Comparison of ENCODE assay signal across 8 cellular contexts in the genomic region with DNA sequence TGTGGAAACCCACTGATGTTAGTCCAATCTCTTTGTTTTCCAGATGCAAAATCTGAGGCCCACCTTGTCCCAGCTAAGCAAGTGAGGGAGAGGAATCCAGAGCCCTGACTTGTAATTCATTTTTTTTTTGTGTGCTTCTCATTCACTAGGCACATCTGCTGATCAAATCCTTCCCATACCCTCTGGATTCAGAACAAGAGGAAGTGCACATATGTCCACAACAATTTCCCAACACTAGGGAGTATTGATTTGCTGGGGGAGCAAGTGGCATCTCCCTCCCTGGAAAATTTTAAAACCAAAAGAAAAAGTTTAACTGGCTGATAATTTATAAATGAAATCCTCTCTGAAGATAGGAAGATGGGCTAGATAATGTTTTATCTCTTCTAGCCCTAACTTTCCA.
DNase-seq lines count a peak whose midpoint lies in the region; ATAC-seq and TF ChIP-seq lines count a peak whose summit lies in the region.

No MANE protein-coding gene starts in this region.

- no peaks in the 10 kb centered on the region for H3K9me3 ChIP-seq in SK-N-MC (ENCODE audit: low read depth, low read length)
- H3K9me3 ChIP-seq in subcutaneous abdominal adipose tissue (ENCODE audit: control insufficient read depth in 5 of 5, low read length in 5 of 5), result no peaks in the 10 kb centered on the region

- no peaks in the 10 kb centered on the region for H3K27me3 ChIP-seq in subcutaneous abdominal adipose tissue (ENCODE audit: control insufficient read depth in 5 of 5, insufficient read depth in 4 of 5, low read length in 5 of 5)

- no peak for DNase-seq in activated CD8-positive, alpha-beta memory T cell treated with anti-CD3 and anti-CD28 coated beads, Interleukin-2, amount 10 ng/mL, durations not matched to agents 7 days and 5 days
- no peak for DNase-seq in activated CD8-positive, alpha-beta memory T cell treated with anti-CD3 and anti-CD28 coated beads for 24 hours
- DNase-seq in SK-N-MC (ENCODE audit: low read depth, low spot score) (no peak), fibroblast of the aortic adventitia (ENCODE audit: low read depth) (peak; percentile 12), SHP77 (lab: John Stamatoyannopoulos, UW) (no peak)

- H3K36me3 ChIP-seq in SK-N-MC (ENCODE audit: insufficient read depth, low read length) (no peaks in the 10 kb centered on the region), subcutaneous abdominal adipose tissue (ENCODE audit: control insufficient read depth in 5 of 5, insufficient read depth in 5 of 5, low read length in 5 of 5) (no peaks in the 10 kb centered on the region)

- no peaks in the 10 kb centered on the region for H3K9me3 Mint-ChIP-seq in activated CD8-positive, alpha-beta memory T cell treated with anti-CD3 and anti-CD28 coated beads, Interleukin-2, amount 10 ng/mL, durations not matched to agents 7 days and 5 days (ENCODE audit: low read depth)

- peak overlapping the region; percentile 33 for H3K4me3 ChIP-seq in SK-N-MC
- H3K4me3 ChIP-seq in fibroblast of the aortic adventitia (ENCODE audit: low read depth, low read length), result no peak overlapping the region
- no peak overlapping the region for H3K4me3 ChIP-seq in subcutaneous abdominal adipose tissue (ENCODE audit: low read depth in 1 of 5, low read length in 5 of 5)

- peak overlapping the region; percentile 85 for H3K27ac ChIP-seq in SK-N-MC
- peak overlapping the region; percentile 70 for H3K27ac ChIP-seq in subcutaneous abdominal adipose tissue (ENCODE audit: low read depth, low read length)

- peak overlapping the region; percentile 52 for H3K9ac ChIP-seq in SK-N-MC (ENCODE audit: insufficient read length)
- peak overlapping the region in 2 of 5 donors; percentile 12 to 32 for H3K9ac ChIP-seq in subcutaneous abdominal adipose tissue (ENCODE audit: low read length in 5 of 5)

- H3K27ac Mint-ChIP-seq in activated CD8-positive, alpha-beta memory T cell treated with anti-CD3 and anti-CD28 coated beads, Interleukin-2, amount 10 ng/mL, durations not matched to agents 7 days and 5 days, result peak overlapping the region; percentile 48

- peaks cover 22% of the 10 kb centered on the region for H3K4me1 Mint-ChIP-seq in activated CD8-positive, alpha-beta memory T cell treated with anti-CD3 and anti-CD28 coated beads, Interleukin-2, amount 10 ng/mL, durations not matched to agents 7 days and 5 days

- no peak for TF ChIP-seq CTCF in fibroblast of the aortic adventitia (IDR thresholded peaks at IDR 0.05; ENCODE audit: insufficient read depth, low read length)

- no peak for ATAC-seq in activated CD8-positive, alpha-beta memory T cell treated with anti-CD3 and anti-CD28 coated beads, Interleukin-2, amount 10 ng/mL, durations not matched to agents 7 days and 5 days
- no peak for ATAC-seq in GM19351 (IDR thresholded peaks at IDR 0.05; ENCODE audit: unreplicated experiment)
- ATAC-seq in HG02938 (IDR thresholded peaks at IDR 0.05; ENCODE audit: unreplicated experiment), result no peak

- peaks cover 0 to 29% (median 25%) of the 10 kb centered on the region in 5 donors for H3K4me1 ChIP-seq in subcutaneous abdominal adipose tissue (ENCODE audit: control insufficient read depth in 5 of 5, insufficient read depth in 5 of 5, low read length in 5 of 5)

- CTCF ChIA-PET in activated CD8-positive, alpha-beta memory T cell treated with anti-CD3 and anti-CD28 coated beads, Interleukin-2, amount 10 ng/mL, durations not matched to agents 7 days and 5 days (lab: Charles Lee), result interaction anchor here (0.7 to 4.6 kb wide), 12 partner anchors 10 to 1138 kb away, joined by 3 to 34 read pairs (median 4); partner anchors contain the start of genes PDS5B and RFC3

- peaks cover 1% of the 10 kb centered on the region for H3K36me3 Mint-ChIP-seq in activated CD8-positive, alpha-beta memory T cell treated with anti-CD3 and anti-CD28 coated beads, Interleukin-2, amount 10 ng/mL, durations not matched to agents 7 days and 5 days

- no peaks in the 10 kb centered on the region for H3K27me3 Mint-ChIP-seq in activated CD8-positive, alpha-beta memory T cell treated with anti-CD3 and anti-CD28 coated beads, Interleukin-2, amount 10 ng/mL, durations not matched to agents 7 days and 5 days

- peak overlapping the region; percentile 46 for H3K4me3 Mint-ChIP-seq in activated CD8-positive, alpha-beta memory T cell treated with anti-CD3 and anti-CD28 coated beads, Interleukin-2, amount 10 ng/mL, durations not matched to agents 7 days and 5 days
